In the genomic region with DNA sequence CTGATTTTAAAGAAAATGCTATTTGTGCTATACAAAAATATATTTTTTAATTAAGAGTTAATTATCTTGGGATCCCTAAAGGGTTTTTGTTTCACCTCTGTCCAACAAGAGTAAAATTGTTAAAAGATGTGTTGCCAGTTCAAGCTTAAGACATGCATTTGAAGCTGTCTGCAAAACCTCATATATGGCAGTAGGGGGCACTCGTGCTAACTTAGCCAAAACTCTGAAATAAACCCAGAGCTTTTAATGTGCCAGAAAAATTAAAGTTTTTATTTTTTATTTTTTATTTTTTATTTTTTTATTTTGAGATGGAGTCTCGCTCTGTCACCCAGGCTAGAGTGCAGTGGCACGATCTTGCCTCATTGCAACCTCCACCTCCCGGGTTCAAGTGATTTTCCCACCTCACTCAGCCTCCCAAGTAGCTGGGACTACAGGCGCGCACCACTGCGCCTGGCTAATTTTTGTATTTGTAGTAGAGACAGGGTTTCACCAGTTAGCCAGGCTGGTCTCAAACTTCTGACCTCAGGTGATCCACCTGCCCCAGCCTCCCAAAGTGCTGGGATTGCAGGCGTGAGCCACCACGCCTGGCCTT, we compare ENCODE assay signal across 9 cellular contexts. TPM values are rescaled to one million over a fixed set of nuclear protein-coding genes. Genes with fewer than 3 reads are reported as not detected.
A peak's percentile ranks its signal among the peaks of the same experiment; 100 is the strongest.
DNase-seq lines count a peak whose midpoint lies in the region; ATAC-seq and TF ChIP-seq lines count a peak whose summit lies in the region.
"Not testable (repeated sequence)": the region's sequence is repeated elsewhere in the genome, so short reads cannot be mapped to it uniquely, and the experiment has no call there.
"Had no signal": no experiment of that assay in that cellular context is flagged by ENCODE, and none has a peak within 500 bp of the region (broad histone marks: within the 10 kb centered on the region; RNA-seq: fewer than 3 reads in every experiment).

No MANE protein-coding gene starts in this region.

- not testable (repeated sequence) for H3K27me3 ChIP-seq in CD8-positive, alpha-beta memory T cell (ENCODE audit: insufficient read depth, low read length, poor library complexity, severe bottlenecking)

- not testable (repeated sequence) for H3K27me3 Mint-ChIP-seq in CD8-positive, alpha-beta memory T cell; endothelial cell (ENCODE audit: unreplicated experiment)

- not testable (repeated sequence) for H3K27ac ChIP-seq in CD8-positive, alpha-beta memory T cell (ENCODE audit: low read depth, low read length); VCaP

- ATAC-seq in GM19351 (IDR thresholded peaks at IDR 0.05; ENCODE audit: unreplicated experiment) (peak; percentile 69), HG03159 (IDR thresholded peaks at IDR 0.05; ENCODE audit: unreplicated experiment) (peak; percentile 73)

- not testable (repeated sequence) for H3K9me3 Mint-ChIP-seq in CD8-positive, alpha-beta memory T cell; endothelial cell (ENCODE audit: unreplicated experiment)

- POLR2A ChIA-PET in CD8-positive, alpha-beta memory T cell (lab: Charles Lee): interaction anchor here (1.8 to 2.2 kb wide), 2 partner anchors 10 to 29 kb away, joined by 5 to 10 read pairs; partner anchors contain the start of gene GHITM

- peak overlapping the region in 1 of 8 donors; percentile 54 for H3K27ac Mint-ChIP-seq in CD8-positive, alpha-beta memory T cell
- H3K27ac Mint-ChIP-seq in endothelial cell (ENCODE audit: unreplicated experiment): not testable (repeated sequence)

- not testable (repeated sequence) for H3K4me3 ChIP-seq in CD8-positive, alpha-beta memory T cell (ENCODE audit: low read length)

- DNase-seq in CD8-positive, alpha-beta memory T cell: peak in 3 of 5 donors; percentile 3 to 44 (median 36)
- DNase-seq in NCI-H2196 (lab: John Stamatoyannopoulos, UW; ENCODE audit: unreplicated experiment) (peak; percentile 6), kidney tubule cell (ENCODE audit: low spot score) (peak; percentile 60), smooth muscle cell of the brain vasculature (ENCODE audit: low read depth, low spot score) (peak; percentile 3)
- DNase-seq in endothelial cell (ENCODE audit: low spot score): not testable (repeated sequence)

- H3K4me1 ChIP-seq in CD8-positive, alpha-beta memory T cell (ENCODE audit: insufficient read depth, low read length): not testable (repeated sequence)

- TF ChIP-seq CTCF in VCaP (conservative IDR thresholded peaks at IDR 0.05) (peak; percentile 82), endothelial cell (IDR thresholded peaks at IDR 0.05; ENCODE audit: unreplicated experiment) (peak; percentile 75)

- peaks cover 79% of the 10 kb centered on the region for H3K36me3 ChIP-seq in CD8-positive, alpha-beta memory T cell (ENCODE audit: insufficient read depth, low read length)

- H3K36me3 Mint-ChIP-seq in CD8-positive, alpha-beta memory T cell: peaks cover 9 to 86% (median 15%) of the 10 kb centered on the region in 3 donors
- H3K36me3 Mint-ChIP-seq in endothelial cell (ENCODE audit: low read depth, unreplicated experiment): peaks cover 15% of the 10 kb centered on the region

- CTCF ChIA-PET in CD8-positive, alpha-beta memory T cell (lab: Charles Lee): interaction anchor here (0.7 to 5.3 kb wide), 18 partner anchors 8 to 115 kb away, joined by 3 to 104 read pairs (median 4); partner anchors contain the start of gene GHITM

- H3K9me3 ChIP-seq in CD8-positive, alpha-beta memory T cell (ENCODE audit: low read length): not testable (repeated sequence)

- not testable (repeated sequence) for H3K4me3 Mint-ChIP-seq in CD8-positive, alpha-beta memory T cell; endothelial cell (ENCODE audit: unreplicated experiment)

- peaks cover 5 to 30% (median 5%) of the 10 kb centered on the region in 3 donors for H3K4me1 Mint-ChIP-seq in CD8-positive, alpha-beta memory T cell
- H3K4me1 Mint-ChIP-seq in endothelial cell (ENCODE audit: unreplicated experiment): not testable (repeated sequence)

RNA-seq across cellular contexts. Expression of gene GHITM, which starts 8.8 kb away (rescaled TPM):
- 100 to 1,000 TPM; 218 TPM for total RNA-seq in CD8-positive, alpha-beta memory T cell
- polyA plus RNA-seq in CD8-positive, alpha-beta memory T cell: 294 TPM
- 97.8 TPM for total RNA-seq in endothelial cell (ENCODE audit: unreplicated experiment)

RNA-seq across cellular contexts. Expression of gene GPR15LG, which starts 25.5 kb away (rescaled TPM):
- total RNA-seq in CD8-positive, alpha-beta memory T cell: not detected
- not detected for polyA plus RNA-seq in CD8-positive, alpha-beta memory T cell
- not detected for total RNA-seq in endothelial cell (ENCODE audit: unreplicated experiment)
- total RNA-seq: cardiac septum had no signal

RNA-seq across cellular contexts. Expression of gene CDHR1, which starts 46.2 kb away (rescaled TPM):
- total RNA-seq in CD8-positive, alpha-beta memory T cell: 1 to 10 TPM; 1.4 to 1.7 TPM
- 1.4 TPM for polyA plus RNA-seq in CD8-positive, alpha-beta memory T cell
- 1.3 TPM for total RNA-seq in endothelial cell (ENCODE audit: unreplicated experiment)
